In the genomic region with DNA sequence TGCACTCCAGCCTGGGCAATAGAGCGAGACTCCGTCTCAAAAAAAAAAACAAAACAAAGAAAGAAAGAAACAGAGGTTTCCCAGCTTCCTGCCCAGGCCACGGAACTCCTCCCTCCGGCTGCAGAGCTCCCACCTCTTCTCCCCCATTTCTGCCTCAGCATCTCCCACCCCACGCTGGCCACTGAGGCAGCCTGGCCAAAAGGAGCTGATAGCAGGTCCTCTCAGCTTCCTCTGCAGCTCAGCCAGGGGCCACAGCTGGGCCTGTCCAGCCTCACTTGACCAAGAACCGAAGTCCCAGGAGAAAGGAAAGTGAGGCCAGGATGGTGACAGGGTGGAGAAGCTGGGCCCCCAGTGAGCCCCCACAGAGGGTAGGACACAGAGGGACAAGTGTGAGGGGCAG, we compare ENCODE assay signal across 11 cellular contexts. TPM values are rescaled to one million over a fixed set of nuclear protein-coding genes. Genes with fewer than 3 reads are reported as not detected.
DNase-seq lines count a peak whose midpoint lies in the region; ATAC-seq and TF ChIP-seq lines count a peak whose summit lies in the region.
"Had no signal": no experiment of that assay in that cellular context is flagged by ENCODE, and none has a peak within 500 bp of the region (broad histone marks: within the 10 kb centered on the region; RNA-seq: fewer than 3 reads in every experiment).

No MANE protein-coding gene starts in this region.

- CTCF ChIA-PET in GM10248 (lab: Yijun Ruan, JAX), result interaction anchor here (0.9 to 3.1 kb wide), 7 partner anchors 12 to 121 kb away, joined by 3 to 17 read pairs (median 3); no protein-coding TSS in a partner anchor

- H2BK5ac ChIP-seq in neuronal stem cell (ENCODE audit: low read length), result peak overlapping the region; percentile 83

- H2AK5ac ChIP-seq in neuronal stem cell (ENCODE audit: low read depth, low read length), result peak overlapping the region; percentile 19

- no peak overlapping the region for H2BK120ac ChIP-seq in neuronal stem cell (ENCODE audit: low read depth, low read length)

- DNase-seq in caudate nucleus (lab: John Stamatoyannopoulos, UW) (no peak), neuronal stem cell (ENCODE audit: low spot score) (no peak), NCI-H446 (lab: John Stamatoyannopoulos, UW) (no peak), iPS-NIHi11 (ENCODE audit: low spot score) (no peak), GM10248 (ENCODE audit: extremely low spot score) (no peak), LoVo (ENCODE audit: low spot score) (no peak)
- DNase-seq: CD4-positive, alpha-beta T cell; cerebellar nuclear complex had no signal

- no peak overlapping the region for H2BK15ac ChIP-seq in neuronal stem cell (ENCODE audit: low read length)

- TF ChIP-seq CTCF in GM10248 (IDR thresholded peaks at IDR 0.05; ENCODE audit: control extremely low read depth, extremely low read depth, low read depth, missing control alignments), result no peak

- no CpG with 5 or more reads among the region's 6 CpGs for WGBS in neuronal stem cell (ENCODE audit: extremely low coverage in 2 of 2, insufficient read length in 2 of 2, insufficient replicate concordance in 1 of 2), 2 donors

- H3K9ac ChIP-seq in neuronal stem cell (ENCODE audit: low read depth, low read length, poor library complexity), result no peak overlapping the region

- ATAC-seq in HG03439 (IDR thresholded peaks at IDR 0.05; ENCODE audit: unreplicated experiment), result peak; percentile 6

- no peaks in the 10 kb centered on the region for H3K36me3 ChIP-seq in ACC112 (ENCODE audit: insufficient read depth, low read length)
- no peaks in the 10 kb centered on the region for H3K36me3 ChIP-seq in neuronal stem cell (replicated peaks in 1 of 2; ENCODE audit: control insufficient read depth in 2 of 2, insufficient read depth in 2 of 2, low read length in 2 of 2)

- POLR2A ChIA-PET in GM10248 (lab: Yijun Ruan, JAX), result no interaction called here

- H4K91ac ChIP-seq in neuronal stem cell (ENCODE audit: low read depth, low read length, poor library complexity), result no peak overlapping the region

- H3K18ac ChIP-seq in neuronal stem cell (ENCODE audit: low read length), result peak overlapping the region; percentile 65

- H3K9me3 ChIP-seq in neuronal stem cell (replicated peaks in 1 of 2; ENCODE audit: control insufficient read depth in 2 of 2, insufficient read depth in 1 of 2, low read depth in 1 of 2, low read length in 2 of 2), result peaks cover 0 to 2% of the 10 kb centered on the region in 2 donors

- H3K79me2 ChIP-seq in ACC112 (ENCODE audit: control insufficient read depth, insufficient read depth, low read length, unreplicated experiment), result no peaks in the 10 kb centered on the region

- H3K4me1 ChIP-seq in ACC112 (ENCODE audit: control insufficient read depth, insufficient read depth, low read length, unreplicated experiment) (peaks cover 20% of the 10 kb centered on the region), neuronal stem cell (ENCODE audit: control insufficient read depth in 2 of 2, insufficient read depth in 1 of 2, low read depth in 1 of 2, low read length in 2 of 2) (no peaks in the 10 kb centered on the region)

- H3K23ac ChIP-seq in neuronal stem cell (ENCODE audit: low read depth, low read length, poor library complexity), result no peak overlapping the region

- H3K27ac ChIP-seq in ACC112 (ENCODE audit: low read depth, low read length), result peak overlapping the region; percentile 93
- H3K27ac ChIP-seq in caudate nucleus (ENCODE audit: low read depth, low read length), result peak overlapping the region; percentile 76
- no peak overlapping the region for H3K27ac ChIP-seq in neuronal stem cell (replicated peaks; ENCODE audit: low read length)

- H3K4ac ChIP-seq in neuronal stem cell (ENCODE audit: low read length), result peak overlapping the region; percentile 46

- H3K14ac ChIP-seq in neuronal stem cell (ENCODE audit: low read length), result no peak overlapping the region

- H2BK12ac ChIP-seq in neuronal stem cell (ENCODE audit: low read length), result no peak overlapping the region

- H3K27me3 ChIP-seq in ACC112 (ENCODE audit: insufficient read depth, low read length) (no peaks in the 10 kb centered on the region), neuronal stem cell (ENCODE audit: control insufficient read depth in 3 of 3, insufficient read depth in 3 of 3, low read depth in 1 of 3, low read length in 3 of 3) (peaks cover 0 to 3% (median 0%) of the 10 kb centered on the region in 3 experiments)

- no peak overlapping the region for H3K4me2 ChIP-seq in neuronal stem cell (ENCODE audit: insufficient read depth, low read length, poor library complexity, severe bottlenecking)

- peak overlapping the region; percentile 5; the same call in 1 of the 2 replicates for H3K4me3 ChIP-seq in ACC112 (ENCODE audit: low read depth, low read length)
- H3K4me3 ChIP-seq in neuronal stem cell (ENCODE audit: low read length in 2 of 2), result no peak overlapping the region

- H3K79me1 ChIP-seq in neuronal stem cell (ENCODE audit: low read depth, low read length), result no peaks in the 10 kb centered on the region

- H4K8ac ChIP-seq in neuronal stem cell (ENCODE audit: low read depth, low read length), result no peak overlapping the region

- H2AFZ ChIP-seq in ACC112 (ENCODE audit: low read length, unreplicated experiment) (peak overlapping the region; percentile 27), neuronal stem cell (ENCODE audit: low read length) (no peak overlapping the region)

RNA-seq across cellular contexts. Expression of gene CD9, which starts 33.4 kb away (rescaled TPM):
- 6.3 TPM for polyA plus RNA-seq in neuronal stem cell (2013, experiment 1 of 2)
- 6.4 TPM for polyA plus RNA-seq in neuronal stem cell (2013, experiment 2 of 2)
- polyA plus RNA-seq: neural cell had no signal

RNA-seq across cellular contexts. Expression of gene VWF, which starts 42.3 kb away (rescaled TPM):
- 0.24 TPM for polyA plus RNA-seq in neuronal stem cell (2013, experiment 1 of 2)
- polyA plus RNA-seq in neuronal stem cell (2013, experiment 2 of 2), result 0.25 TPM
- polyA plus RNA-seq: neural cell had no signal
